In the genomic region with DNA sequence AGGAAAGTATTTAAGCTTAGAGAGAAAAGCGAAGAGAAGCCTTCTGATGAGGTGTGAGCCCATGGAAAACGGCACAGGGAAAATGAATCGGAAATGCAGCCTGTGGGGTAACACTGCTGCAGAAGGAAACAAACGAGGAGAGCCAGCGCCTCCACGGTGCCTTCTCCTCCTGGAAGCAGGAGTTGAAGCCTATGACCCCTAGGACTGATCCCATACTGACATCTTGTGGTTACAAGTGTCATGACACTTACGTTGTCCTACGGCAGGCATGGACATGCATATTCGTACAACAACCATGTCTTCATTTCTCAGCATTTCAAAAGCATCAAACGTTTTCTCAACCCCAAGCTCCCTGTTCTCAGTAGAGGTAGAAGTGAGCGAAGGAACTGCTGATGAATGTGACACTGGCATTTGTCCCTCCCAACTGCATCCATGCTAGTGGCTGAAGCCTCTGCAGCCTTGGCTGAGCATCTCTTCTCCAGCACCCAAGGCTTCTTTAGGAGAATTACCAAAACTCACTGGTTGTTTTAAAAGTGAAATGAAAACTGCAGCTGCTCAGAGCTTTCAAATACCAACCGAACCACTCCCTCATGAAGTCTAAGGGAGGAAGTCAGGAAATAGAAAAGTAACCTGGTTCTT, we compare ENCODE assay signal across 8 cellular contexts.
DNase-seq lines count a peak whose midpoint lies in the region; ATAC-seq, FAIRE-seq and TF ChIP-seq lines count a peak whose summit lies in the region.

No MANE protein-coding gene starts in this region.

- DNase-seq in NCI-H2107 treated with DMSO at 0.1 percent for 48 hours (lab: John Stamatoyannopoulos, UW; ENCODE audit: unreplicated experiment) (peak; percentile 88), UCSD-AML1 (lab: John Stamatoyannopoulos, UW; ENCODE audit: unreplicated experiment) (peak; percentile 15), lung microvascular endothelial cell (ENCODE audit: low read depth in 2 of 2) (peak; percentile 79 to 84), substantia nigra (lab: John Stamatoyannopoulos, UW) (peak in 45 of 49 donors; percentile 7 to 86 (median 59))
- DNase-seq in effector memory CD8-positive, alpha-beta T cell = peak; percentile 6 to 41 (median 30)

- H3K9me3 Mint-ChIP-seq in effector memory CD8-positive, alpha-beta T cell = no peaks in the 10 kb centered on the region

- H3K36me3 Mint-ChIP-seq in effector memory CD8-positive, alpha-beta T cell (ENCODE audit: insufficient read depth) = peaks cover 2% of the 10 kb centered on the region

- peak; percentile 98 for FAIRE-seq in A204.1 (lab: Jason Lieb, UNC)

- H3K4me3 Mint-ChIP-seq in effector memory CD8-positive, alpha-beta T cell = no peak overlapping the region

- peaks cover 12 to 27% of the 10 kb centered on the region in 2 donors for H3K4me1 Mint-ChIP-seq in effector memory CD8-positive, alpha-beta T cell (ENCODE audit: low read depth in 2 of 2)

- peak; percentile 40 for TF ChIP-seq CTCF in GM12801 (IDR thresholded peaks at IDR 0.05; ENCODE audit: extremely low read depth, insufficient read length)

- no peak overlapping the region for H3K27ac ChIP-seq in substantia nigra (ENCODE audit: low read depth, low read length, poor library complexity, severe bottlenecking)

- peak; percentile 76 for ATAC-seq in HG02981 (IDR thresholded peaks at IDR 0.05; ENCODE audit: unreplicated experiment)
- ATAC-seq in effector memory CD8-positive, alpha-beta T cell (replicated peaks) = peak; percentile 70

- no peaks in the 10 kb centered on the region for H3K27me3 Mint-ChIP-seq in effector memory CD8-positive, alpha-beta T cell

- H3K27ac Mint-ChIP-seq in effector memory CD8-positive, alpha-beta T cell = peak overlapping the region; percentile 13 to 36

Comparison
In these comparisons a context has a peak if more than half of its experiments do, and no peak if none do; other contexts are left out.
1. DNase-seq: peak in every context shown above with its lines; median percentile 88 in NCI-H2107 treated with DMSO at 0.1 percent for 48 hours; 82 in lung microvascular endothelial cell; 59 in substantia nigra; 30 in effector memory CD8-positive, alpha-beta T cell; 15 in UCSD-AML1.